ENCODE assay signal across 1 cellular context in genomic region chr21:42123509-42123908, GRCh38.
TF ChIP-seq lines count a peak whose summit lies in the region.

No MANE protein-coding gene starts in this region.

TF ChIP-seq in HepG2, 621 proteins besides CTCF, POLR2A, EP300 and RAD21:
- no peak for TF ChIP-seq HOXA7 (CRISPR knock-in tag; IDR thresholded peaks at IDR 0.05)
- TF ChIP-seq MNT (IDR thresholded peaks at IDR 0.05), result peak; percentile 69
